Comparison of ENCODE assay signal across 18 cellular contexts in the genomic region with DNA sequence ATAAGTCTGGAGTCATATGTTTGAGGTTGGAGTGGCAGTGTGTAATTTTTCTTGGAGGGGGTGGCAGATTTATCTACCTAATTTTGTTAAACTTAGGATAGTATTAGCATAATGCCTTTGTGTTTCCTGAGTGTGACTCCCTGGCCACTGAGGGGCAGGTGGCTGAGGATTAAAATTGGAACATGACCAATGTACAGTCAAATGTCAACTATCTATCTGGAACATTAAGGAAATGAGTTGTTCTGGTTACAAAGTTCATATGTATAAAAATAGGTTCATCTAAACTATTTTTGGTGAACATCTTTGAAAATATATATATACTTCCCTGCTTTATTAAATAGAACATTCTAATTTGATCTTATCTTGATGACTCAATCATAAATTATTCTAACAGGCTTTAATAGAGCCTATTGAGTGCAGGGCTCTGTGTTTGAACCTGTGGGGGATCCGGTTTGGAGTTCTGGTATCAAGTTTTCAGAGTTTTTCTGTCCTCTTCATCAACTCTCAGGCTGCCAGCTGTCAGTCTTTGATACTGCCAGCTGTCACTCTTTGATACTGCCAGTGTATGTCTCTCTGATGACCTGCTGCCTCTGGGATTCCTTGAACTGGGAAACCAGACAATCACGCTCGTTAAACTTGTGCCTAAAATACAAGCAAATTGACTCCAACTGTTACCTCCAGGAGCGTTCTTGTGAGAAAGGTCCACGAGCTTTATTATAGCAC.
"Had no signal": no experiment of that assay in that cellular context is flagged by ENCODE, and none has a peak within 500 bp of the region (broad histone marks: within the 10 kb centered on the region; RNA-seq: fewer than 3 reads in every experiment).

No MANE protein-coding gene starts in this region.

- ATAC-seq: activated CD4-positive, CD25-positive, alpha-beta regulatory T cell treated with anti-CD3 and anti-CD28 coated beads, Interleukin-2, amount 50 U/mL, for 24 hours; activated naive CD8-positive, alpha-beta T cell treated with anti-CD3 and anti-CD28 coated beads, Interleukin-2, amount 50 U/mL, for 24 hours; activated T-cell treated with anti-CD3 and anti-CD28 coated beads, Interleukin-2, amount 50 U/mL, for 4 hours; left lobe of liver had no signal

- DNase-seq: activated CD4-positive, alpha-beta T cell treated with anti-CD3 and anti-CD28 coated beads, Interleukin-2, amount 10 ng/mL, durations not matched to agents 7 days and 5 days; activated CD8-positive, alpha-beta memory T cell treated with anti-CD3 and anti-CD28 coated beads, Interleukin-2, amount 50 U/mL, for 4 hours; activated naive CD4-positive, alpha-beta T cell treated with anti-CD3 and anti-CD28 coated beads for 36 hours; activated naive CD8-positive, alpha-beta T cell treated with anti-CD3 and anti-CD28 coated beads, Interleukin-2, amount 50 U/mL, for 24 hours; activated T-cell treated with anti-CD3 and anti-CD28 coated beads, Interleukin-2, amount 50 U/mL, for 4 hours; aorta; brain microvascular endothelial cell; kidney; midbrain; occipital lobe; posterior cingulate gyrus; stimulated activated CD4-positive, alpha-beta T cell treated with anti-CD3 and anti-CD28 coated beads, Interleukin-12 subunit alpha, Interleukin-12 subunit beta, amount 100 ng/mL, for 4 hours; stimulated activated CD4-positive, alpha-beta T cell treated with anti-CD3 and anti-CD28 coated beads, Interleukin-1b, Interleukin-23, amount 100 ng/mL, for 48 hours; stimulated activated CD8-positive, alpha-beta memory T cell treated with anti-CD3 and anti-CD28 coated beads, Interleukin-4, amount 100 ng/mL, for 48 hours; stimulated activated naive CD4-positive, alpha-beta T cell; tibial artery had no signal
